14 cellular contexts compared by ENCODE assay signal in the genomic region with DNA sequence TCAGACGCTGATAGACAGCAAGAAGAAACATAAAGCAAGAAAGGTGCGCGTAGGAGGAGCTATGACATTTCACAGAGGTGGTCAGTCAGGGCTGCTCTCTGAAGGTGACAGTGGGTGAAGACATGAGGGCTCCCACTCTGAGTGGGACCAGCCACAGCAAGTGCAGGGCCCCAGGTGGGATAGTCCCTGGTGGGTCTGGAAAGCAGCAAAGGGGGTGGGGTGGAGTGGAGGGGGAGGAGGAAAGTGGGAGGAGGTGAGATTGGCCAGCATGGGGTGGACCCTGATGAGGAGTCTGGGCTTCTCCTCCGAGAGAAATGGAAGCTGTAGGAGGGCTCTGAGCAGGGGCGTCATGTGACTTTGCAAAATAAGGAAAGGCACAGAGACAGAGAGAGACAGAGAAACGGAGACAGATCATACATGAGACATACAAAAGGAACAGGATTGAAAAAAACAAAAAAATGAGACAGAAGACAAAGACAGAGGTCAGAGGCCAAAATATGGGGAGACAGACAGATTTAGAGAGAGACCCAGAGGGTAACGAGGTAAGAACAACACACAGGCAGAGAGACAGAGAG. TPM values are rescaled to one million over a fixed set of nuclear protein-coding genes. Genes with fewer than 3 reads are reported as not detected.
DNase-seq lines count a peak whose midpoint lies in the region; ATAC-seq and TF ChIP-seq lines count a peak whose summit lies in the region.
"Had no signal": no experiment of that assay in that cellular context is flagged by ENCODE, and none has a peak within 500 bp of the region (broad histone marks: within the 10 kb centered on the region; RNA-seq: fewer than 3 reads in every experiment).

No MANE protein-coding gene starts in this region.

- H3K9me3 Mint-ChIP-seq in activated CD4-positive, alpha-beta T cell treated with anti-CD3 and anti-CD28 coated beads, Interleukin-2, amount 10 ng/mL, durations not matched to agents 7 days and 5 days, result no peaks in the 10 kb centered on the region
- H3K9me3 Mint-ChIP-seq in IgD-negative memory B cell, result no peaks in the 10 kb centered on the region
- H3K9me3 Mint-ChIP-seq in activated naive CD8-positive, alpha-beta T cell treated with anti-CD3 and anti-CD28 coated beads, Interleukin-2, amount 10 ng/mL, durations not matched to agents 7 days and 5 days, result no peaks in the 10 kb centered on the region
- no peaks in the 10 kb centered on the region for H3K9me3 Mint-ChIP-seq in neural crest cell

- H3K27ac Mint-ChIP-seq in activated CD4-positive, alpha-beta T cell treated with anti-CD3 and anti-CD28 coated beads, Interleukin-2, amount 10 ng/mL, durations not matched to agents 7 days and 5 days, result peak overlapping the region; percentile 52
- peak overlapping the region in 2 of 3 donors; percentile 7 to 86 for H3K27ac Mint-ChIP-seq in IgD-negative memory B cell
- peak overlapping the region; percentile 81 for H3K27ac Mint-ChIP-seq in activated naive CD8-positive, alpha-beta T cell treated with anti-CD3 and anti-CD28 coated beads, Interleukin-2, amount 10 ng/mL, durations not matched to agents 7 days and 5 days
- no peak overlapping the region for H3K27ac Mint-ChIP-seq in neural crest cell (ENCODE audit: unreplicated experiment)

- H3K4me1 Mint-ChIP-seq in activated CD4-positive, alpha-beta T cell treated with anti-CD3 and anti-CD28 coated beads, Interleukin-2, amount 10 ng/mL, durations not matched to agents 7 days and 5 days, result peaks cover 54% of the 10 kb centered on the region
- H3K4me1 Mint-ChIP-seq in IgD-negative memory B cell (peaks cover 11 to 30% (median 25%) of the 10 kb centered on the region in 3 donors), neural crest cell (peaks cover 20% of the 10 kb centered on the region)
- peaks cover 36% of the 10 kb centered on the region for H3K4me1 Mint-ChIP-seq in activated naive CD8-positive, alpha-beta T cell treated with anti-CD3 and anti-CD28 coated beads, Interleukin-2, amount 10 ng/mL, durations not matched to agents 7 days and 5 days

- no peak for ATAC-seq in activated naive CD8-positive, alpha-beta T cell treated with anti-CD3 and anti-CD28 coated beads, Interleukin-2, amount 10 ng/mL, durations not matched to agents 7 days and 5 days (ENCODE audit: low read depth)
- no peak for ATAC-seq in GM18517 (IDR thresholded peaks at IDR 0.05; ENCODE audit: unreplicated experiment)
- ATAC-seq: left lung had no signal

- CTCF ChIA-PET in activated CD4-positive, alpha-beta T cell treated with anti-CD3 and anti-CD28 coated beads, Interleukin-2, amount 10 ng/mL, durations not matched to agents 7 days and 5 days (lab: Charles Lee), result interaction anchor here (1.3 kb wide), 1 partner anchor 315 kb away, joined by 3 read pairs; a partner anchor contains a TSS
- CTCF ChIA-PET in GM10248 (lab: Yijun Ruan, JAX), result interaction anchor here (1.2 to 11.5 kb wide), 2 partner anchors 21 to 212 kb away, joined by 4 to 91 read pairs; a partner anchor contains a TSS

- peaks cover 47% of the 10 kb centered on the region for H3K36me3 Mint-ChIP-seq in activated CD4-positive, alpha-beta T cell treated with anti-CD3 and anti-CD28 coated beads, Interleukin-2, amount 10 ng/mL, durations not matched to agents 7 days and 5 days (ENCODE audit: low read depth)
- H3K36me3 Mint-ChIP-seq in IgD-negative memory B cell (peaks cover 6% of the 10 kb centered on the region), neural crest cell (ENCODE audit: low read depth) (peaks cover 4% of the 10 kb centered on the region)
- H3K36me3 Mint-ChIP-seq in activated naive CD8-positive, alpha-beta T cell treated with anti-CD3 and anti-CD28 coated beads, Interleukin-2, amount 10 ng/mL, durations not matched to agents 7 days and 5 days, result peaks cover 36% of the 10 kb centered on the region

- no peaks in the 10 kb centered on the region for H3K27me3 Mint-ChIP-seq in activated CD4-positive, alpha-beta T cell treated with anti-CD3 and anti-CD28 coated beads, Interleukin-2, amount 10 ng/mL, durations not matched to agents 7 days and 5 days
- H3K27me3 Mint-ChIP-seq in IgD-negative memory B cell (no peaks in the 10 kb centered on the region), neural crest cell (ENCODE audit: low read depth) (no peaks in the 10 kb centered on the region)
- H3K27me3 Mint-ChIP-seq in activated naive CD8-positive, alpha-beta T cell treated with anti-CD3 and anti-CD28 coated beads, Interleukin-2, amount 10 ng/mL, durations not matched to agents 7 days and 5 days, result no peaks in the 10 kb centered on the region

- POLR2A ChIA-PET in activated CD4-positive, alpha-beta T cell treated with anti-CD3 and anti-CD28 coated beads, Interleukin-2, amount 10 ng/mL, durations not matched to agents 7 days and 5 days (lab: Charles Lee), result no interaction called here
- POLR2A ChIA-PET in activated naive CD8-positive, alpha-beta T cell treated with anti-CD3 and anti-CD28 coated beads, Interleukin-2, amount 10 ng/mL, durations not matched to agents 7 days and 5 days (lab: Charles Lee), result interaction anchor here (0.6 to 1.2 kb wide), 3 partner anchors 21 to 46 kb away, joined by 3 read pairs; no protein-coding TSS in a partner anchor
- POLR2A ChIA-PET in GM10248 (lab: Yijun Ruan, JAX), result no interaction called here

- TF ChIP-seq CTCF in neural crest cell (conservative IDR thresholded peaks at IDR 0.05), result no peak
- no peak for TF ChIP-seq CTCF in GM10248 (IDR thresholded peaks at IDR 0.05; ENCODE audit: control extremely low read depth, extremely low read depth, low read depth, missing control alignments)

- DNase-seq in activated CD4-positive, alpha-beta T cell treated with anti-CD3 and anti-CD28 coated beads, Interleukin-2, amount 10 ng/mL, durations not matched to agents 7 days and 5 days, result no peak
- no peak for DNase-seq in activated CD4-positive, alpha-beta T cell treated with anti-CD3 and anti-CD28 coated beads, Interleukin-2, amount 50 U/mL, for 1 hour
- DNase-seq in activated naive CD8-positive, alpha-beta T cell treated with anti-CD3 and anti-CD28 coated beads, Interleukin-2, amount 10 ng/mL, durations not matched to agents 7 days and 5 days, result no peak
- DNase-seq in neural crest cell (ENCODE audit: low read depth, low spot score) (no peak), GM10248 (ENCODE audit: extremely low spot score) (no peak), SIG-M5 treated with dmso at 0.1 percent for 504 hours (lab: John Stamatoyannopoulos, UW; ENCODE audit: unreplicated experiment) (no peak)
- DNase-seq: Caco-2, GM23248, left lung, NCI-H1105 treated with DMSO at 0.1 percent for 48 hours, SHP77 treated with DMSO at 0.1 percent for 48 hours, upper lobe of left lung had no signal

- peak overlapping the region; percentile 60 for H3K4me3 Mint-ChIP-seq in activated CD4-positive, alpha-beta T cell treated with anti-CD3 and anti-CD28 coated beads, Interleukin-2, amount 10 ng/mL, durations not matched to agents 7 days and 5 days
- H3K4me3 Mint-ChIP-seq in IgD-negative memory B cell (peak overlapping the region; percentile 48 to 96 (median 90)), neural crest cell (peak overlapping the region; percentile 17)
- peak overlapping the region; percentile 77 for H3K4me3 Mint-ChIP-seq in activated naive CD8-positive, alpha-beta T cell treated with anti-CD3 and anti-CD28 coated beads, Interleukin-2, amount 10 ng/mL, durations not matched to agents 7 days and 5 days

RNA-seq across cellular contexts. Expression of a gene that starts 2.7 kb away (rescaled TPM):
- total RNA-seq in activated CD4-positive, alpha-beta T cell treated with anti-CD3 and anti-CD28 coated beads, Interleukin-2, amount 10 ng/mL, durations not matched to agents 7 days and 5 days, result 100 to 1,000 TPM; 282 to 313 TPM
- polyA plus RNA-seq in IgD-negative memory B cell, result 250 TPM
- total RNA-seq in activated naive CD8-positive, alpha-beta T cell treated with anti-CD3 and anti-CD28 coated beads, Interleukin-2, amount 10 ng/mL, durations not matched to agents 7 days and 5 days, result 100 to 1,000 TPM; 299 to 313 TPM
- 1.5 and 3.4 TPM in 2 replicates for total RNA-seq in neural crest cell
- total RNA-seq: GM23248 had no signal

RNA-seq across cellular contexts. Expression of a gene that starts 3.9 kb away (rescaled TPM):
- 100 to 1,000 TPM; 309 to 318 TPM for total RNA-seq in activated CD4-positive, alpha-beta T cell treated with anti-CD3 and anti-CD28 coated beads, Interleukin-2, amount 10 ng/mL, durations not matched to agents 7 days and 5 days
- 371 TPM for polyA plus RNA-seq in IgD-negative memory B cell
- 100 to 1,000 TPM; 307 to 308 TPM for total RNA-seq in activated naive CD8-positive, alpha-beta T cell treated with anti-CD3 and anti-CD28 coated beads, Interleukin-2, amount 10 ng/mL, durations not matched to agents 7 days and 5 days
- total RNA-seq in neural crest cell, result 255 TPM in 2 replicates

RNA-seq across cellular contexts. Expression of a gene that starts 32.4 kb away (rescaled TPM):
- total RNA-seq in activated CD4-positive, alpha-beta T cell treated with anti-CD3 and anti-CD28 coated beads, Interleukin-2, amount 10 ng/mL, durations not matched to agents 7 days and 5 days, result 100 to 1,000 TPM; 337 to 354 TPM
- polyA plus RNA-seq in IgD-negative memory B cell, result 21.8 TPM
- 100 to 1,000 TPM; 236 to 252 TPM for total RNA-seq in activated naive CD8-positive, alpha-beta T cell treated with anti-CD3 and anti-CD28 coated beads, Interleukin-2, amount 10 ng/mL, durations not matched to agents 7 days and 5 days
- 324 and 335 TPM in 2 replicates for total RNA-seq in neural crest cell

Comparison
In these comparisons a context has a peak if more than half of its experiments do, and no peak if none do; other contexts are left out.
1. H3K4me3 Mint-ChIP-seq: peak in every context shown above with its lines; median percentile 90 in IgD-negative memory B cell; 77 in activated naive CD8-positive, alpha-beta T cell treated with anti-CD3 and anti-CD28 coated beads, Interleukin-2, amount 10 ng/mL, durations not matched to agents 7 days and 5 days; 60 in activated CD4-positive, alpha-beta T cell treated with anti-CD3 and anti-CD28 coated beads, Interleukin-2, amount 10 ng/mL, durations not matched to agents 7 days and 5 days; 17 in neural crest cell.
2. RNA of a gene that starts 2.7 kb away (total RNA-seq): 299 to 313 TPM in activated naive CD8-positive, alpha-beta T cell treated with anti-CD3 and anti-CD28 coated beads, Interleukin-2, amount 10 ng/mL, durations not matched to agents 7 days and 5 days and 282 to 313 TPM in activated CD4-positive, alpha-beta T cell treated with anti-CD3 and anti-CD28 coated beads, Interleukin-2, amount 10 ng/mL, durations not matched to agents 7 days and 5 days; 1.5 to 3.4 TPM in neural crest cell; every median in the first group is over 10 times any median in the second.